1 cellular context compared by ENCODE assay signal in genomic region chr16:15435216-15435864, GRCh38.
TF ChIP-seq lines count a peak whose summit lies in the region.

No MANE protein-coding gene starts in this region.

TF ChIP-seq in H1, 55 proteins besides CTCF, POLR2A, EP300 and RAD21:
- peak; percentile 39 for TF ChIP-seq EZH2 (IDR thresholded peaks at IDR 0.05; ENCODE audit: low read depth, low read length, severe bottlenecking)
- no peak for TF ChIP-seq BACH1 (IDR thresholded peaks at IDR 0.05; ENCODE audit: low read length)
- 0 out of 2 replicates have a peak, but pooled peaks have one; percentile 4 for TF ChIP-seq TBP (IDR thresholded peaks at IDR 0.05; ENCODE audit: low read depth, low read length)
- TF ChIP-seq ASH2L (IDR thresholded peaks at IDR 0.05; ENCODE audit: low read length), result no peak
- peak in 1 of 2 experiments; percentile 7; a peak in 1 of 4 replicates for TF ChIP-seq SIN3A (conservative IDR thresholded peaks at IDR 0.05 in 1 of 2, IDR thresholded peaks at IDR 0.05 in 1 of 2; ENCODE audit: low read depth in 1 of 2, low read length in 2 of 2)
- TF ChIP-seq TCF12 (IDR thresholded peaks at IDR 0.05; ENCODE audit: low read depth, low read length), result no peak
- no peak for TF ChIP-seq YY1 (IDR thresholded peaks at IDR 0.05; ENCODE audit: low read depth, low read length)
- TF ChIP-seq KDM1A (IDR thresholded peaks at IDR 0.05; ENCODE audit: borderline replicate concordance, low read length), result no peak
- no peak for TF ChIP-seq CTBP2 (IDR thresholded peaks at IDR 0.05; ENCODE audit: borderline replicate concordance, insufficient read depth, insufficient read length, low read length)
